In genomic region chr6:35643162-35643535, GRCh38 we compare ENCODE assay signal across 29 cellular contexts. TPM values are rescaled to one million over a fixed set of nuclear protein-coding genes. Genes with fewer than 3 reads are reported as not detected.
DNase-seq lines count a peak whose midpoint lies in the region; ATAC-seq, FAIRE-seq and TF ChIP-seq lines count a peak whose summit lies in the region.
"Had no signal": no experiment of that assay in that cellular context is flagged by ENCODE, and none has a peak within 500 bp of the region (broad histone marks: within the 10 kb centered on the region; RNA-seq: fewer than 3 reads in every experiment).

No MANE protein-coding gene starts in this region.

- no peak overlapping the region for H3K4me3 Mint-ChIP-seq in T-helper 1 cell treated with Interleukin-12 subunit alpha and Interleukin-12 subunit beta and Interleukin-4 antibody, amounts not matched to agents 30 μg/mL and 1 μg/mL, for 36 hours
- H3K4me3 Mint-ChIP-seq: activated CD8-positive, alpha-beta memory T cell treated with anti-CD3 and anti-CD28 coated beads, Interleukin-2, amount 10 ng/mL, durations not matched to agents 7 days and 5 days had no signal

- in situ Hi-C loops in HepG2 (cut with HindIII; ENCODE audit: extremely low pct_ligation_motif_present, low pct_unique_long_range_greater_than_20kb) (no loop called here), gastrocnemius medialis (cut with MboI; ENCODE audit: low sequenced_read_pairs in 4 of 4) (loop anchor here in 1 of 4 donors (5.0 kb wide), 1 partner anchor 39 kb away; no protein-coding TSS in a partner anchor)

- no peaks in the 10 kb centered on the region for H4K20me1 ChIP-seq in HepG2 (ENCODE audit: insufficient read depth, low read length)

- H3K27me3 Mint-ChIP-seq in T-helper 1 cell treated with Interleukin-12 subunit alpha and Interleukin-12 subunit beta and Interleukin-4 antibody, amounts not matched to agents 30 μg/mL and 1 μg/mL, for 36 hours (ENCODE audit: low read depth): no peaks in the 10 kb centered on the region
- H3K27me3 Mint-ChIP-seq: activated CD8-positive, alpha-beta memory T cell treated with anti-CD3 and anti-CD28 coated beads, Interleukin-2, amount 10 ng/mL, durations not matched to agents 7 days and 5 days had no signal

- no peak for TF ChIP-seq CTCF in HepG2 (CRISPR knock-in tag; IDR thresholded peaks at IDR 0.05)
- TF ChIP-seq CTCF in right lobe of liver (IDR thresholded peaks at IDR 0.05): no peak
- no peak for TF ChIP-seq CTCF in gastrocnemius medialis (IDR thresholded peaks at IDR 0.05 in 4 of 5, conservative IDR thresholded peaks at IDR 0.05 in 1 of 5)

- H3K79me2 ChIP-seq in HepG2 (ENCODE audit: insufficient read depth, low read length): no peaks in the 10 kb centered on the region

- no TSS peak for BruUV-seq in HepG2 (replicated peaks; lab: Mats Ljungman, UMichigan)

- CTCF ChIA-PET in HepG2 (lab: Yijun Ruan, JAX; ENCODE audit: low intra/inter-chr PET ratio, low total read pairs): no interaction called here

- H3K4me1 ChIP-seq in HepG2 (ENCODE audit: insufficient read depth, low read length) (no peaks in the 10 kb centered on the region), right lobe of liver (no peaks in the 10 kb centered on the region), gastrocnemius medialis (peaks cover 76 to 80% of the 10 kb centered on the region in 2 donors), small intestine (ENCODE audit: control insufficient read depth in 2 of 2, insufficient read depth in 1 of 2, low read depth in 1 of 2, low read length in 1 of 2) (no peaks in the 10 kb centered on the region)
- H3K4me1 ChIP-seq: Peyer's patch, uterus had no signal

- DNase-seq in T-helper 1 cell (no peak), HepG2 (ENCODE audit: low spot score) (no peak), right lobe of liver (no peak), gastrocnemius medialis (no peak), small intestine (no peak), NCI-H526 treated with DMSO at 0.1 percent for 48 hours (lab: John Stamatoyannopoulos, UW) (no peak)
- no peak for DNase-seq in activated naive CD4-positive, alpha-beta T cell treated with anti-CD3 and anti-CD28 coated beads, Interleukin-2, amount 50 U/mL, for 72 hours (ENCODE audit: low spot score in 2 of 2)
- DNase-seq: 8988T; activated CD4-positive, alpha-beta T cell treated with anti-CD3 and anti-CD28 coated beads for 1 hour; activated CD8-positive, alpha-beta memory T cell treated with anti-CD3 and anti-CD28 coated beads, Interleukin-2, amount 10 ng/mL, durations not matched to agents 7 days and 5 days; amniotic stem cell; brain microvascular endothelial cell; islet precursor cell; left ventricle myocardium inferior; mesendoderm; MG63; NCI-H1105 treated with DMSO at 0.1 percent for 48 hours; NCI-H2029 treated with DMSO at 0.1 percent for 48 hours; NCI-H748 treated with DMSO at 0.1 percent for 48 hours; Peyer's patch; SIG-M5; stimulated activated naive CD4-positive, alpha-beta T cell treated with Interleukin-2 at 50 U/mL for 16 hours; SW 1271; uterus had no signal

- H3K9ac ChIP-seq in HepG2 (ENCODE audit: insufficient read depth, low read depth, low read length): no peak overlapping the region

- H3K36me3 Mint-ChIP-seq in T-helper 1 cell treated with Interleukin-12 subunit alpha and Interleukin-12 subunit beta and Interleukin-4 antibody, amounts not matched to agents 30 μg/mL and 1 μg/mL, for 36 hours (ENCODE audit: low read depth): peaks cover 24% of the 10 kb centered on the region
- peaks cover 14 to 63% of the 10 kb centered on the region in 2 donors for H3K36me3 Mint-ChIP-seq in activated naive CD4-positive, alpha-beta T cell treated with anti-CD3 and anti-CD28 coated beads, Interleukin-2, amount 50 U/mL, for 72 hours

- H3K27ac Mint-ChIP-seq in T-helper 1 cell treated with Interleukin-12 subunit alpha and Interleukin-12 subunit beta and Interleukin-4 antibody, amounts not matched to agents 30 μg/mL and 1 μg/mL, for 36 hours: peak overlapping the region; percentile 9
- H3K27ac Mint-ChIP-seq in activated naive CD4-positive, alpha-beta T cell treated with anti-CD3 and anti-CD28 coated beads, Interleukin-2, amount 50 U/mL, for 72 hours: peak overlapping the region; percentile 33 to 35
- H3K27ac Mint-ChIP-seq: activated CD8-positive, alpha-beta memory T cell treated with anti-CD3 and anti-CD28 coated beads, Interleukin-2, amount 10 ng/mL, durations not matched to agents 7 days and 5 days; activated T-helper 2 cell treated with anti-CD3 and anti-CD28 coated beads, Interferon-gamma antibody, Interleukin-2, Interleukin-4, amounts not matched to agents 10 μg/mL and 5 μg/mL and 100 μg/mL, durations not matched to agents 14 hours and 24 hours and 36 hours; progenitor cell of endocrine pancreas had no signal

- peaks cover 42% of the 10 kb centered on the region for H3K4me1 Mint-ChIP-seq in T-helper 1 cell treated with Interleukin-12 subunit alpha and Interleukin-12 subunit beta and Interleukin-4 antibody, amounts not matched to agents 30 μg/mL and 1 μg/mL, for 36 hours (ENCODE audit: low read depth)

- TF ChIP-seq RAD21 in HepG2 (CRISPR knock-in tag; IDR thresholded peaks at IDR 0.05): no peak

- no peak overlapping the region for H3K4me2 ChIP-seq in HepG2 (ENCODE audit: low read depth, low read length)

- intact Hi-C loops in HepG2 (cut with micrococcal nuclease; ENCODE audit: unreplicated experiment) (no loop called here), right lobe of liver (cut with DNase I) (no loop called here), gastrocnemius medialis (cut with DNase I; ENCODE audit: low total_unique reads) (loop anchor here (2.0 to 5.0 kb wide), 2 partner anchors 20 to 39 kb away; no protein-coding TSS in a partner anchor)

- no peak overlapping the region for H3K27ac ChIP-seq in HepG2 (ENCODE audit: extremely low read length, insufficient read depth, low read length)
- H3K27ac ChIP-seq in right lobe of liver: no peak overlapping the region
- peak overlapping the region; percentile 36 to 58 (median 50) for H3K27ac ChIP-seq in gastrocnemius medialis
- H3K27ac ChIP-seq in small intestine (ENCODE audit: low read depth in 1 of 2, low read length in 1 of 2): no peak overlapping the region
- H3K27ac ChIP-seq: brain microvascular endothelial cell, left ventricle myocardium inferior, Peyer's patch, uterus had no signal

- no peaks in the 10 kb centered on the region for H3K9me3 Mint-ChIP-seq in T-helper 1 cell treated with Interleukin-12 subunit alpha and Interleukin-12 subunit beta and Interleukin-4 antibody, amounts not matched to agents 30 μg/mL and 1 μg/mL, for 36 hours
- peaks cover 0 to 4% of the 10 kb centered on the region in 2 donors for H3K9me3 Mint-ChIP-seq in activated naive CD4-positive, alpha-beta T cell treated with anti-CD3 and anti-CD28 coated beads, Interleukin-2, amount 50 U/mL, for 72 hours
- H3K9me3 Mint-ChIP-seq: activated T-helper 2 cell treated with anti-CD3 and anti-CD28 coated beads, Interferon-gamma antibody, Interleukin-2, Interleukin-4, amounts not matched to agents 10 μg/mL and 5 μg/mL and 100 μg/mL, durations not matched to agents 14 hours and 24 hours and 36 hours had no signal

- H3K4me3 ChIP-seq in HepG2 (replicated peaks in 1 of 3; ENCODE audit: insufficient read depth in 1 of 3, low read depth in 2 of 3, low read length in 3 of 3) (no peak overlapping the region), right lobe of liver (no peak overlapping the region), gastrocnemius medialis (no peak overlapping the region), small intestine (ENCODE audit: low read depth in 1 of 2, low read length in 2 of 2) (no peak overlapping the region)
- H3K4me3 ChIP-seq: left ventricle myocardium inferior, MG63, Peyer's patch, uterus had no signal

- ATAC-seq in HepG2: no peak
- ATAC-seq in right lobe of liver: no peak
- no peak for ATAC-seq in activated naive CD4-positive, alpha-beta T cell treated with anti-CD3 and anti-CD28 coated beads, Interleukin-2, amount 50 U/mL, for 72 hours
- no peak for ATAC-seq in gastrocnemius medialis
- ATAC-seq: activated CD8-positive, alpha-beta memory T cell treated with anti-CD3 and anti-CD28 coated beads, Interleukin-2, amount 10 ng/mL, durations not matched to agents 7 days and 5 days had no signal

- no peak overlapping the region for H2AFZ ChIP-seq in HepG2 (ENCODE audit: low read length)

- H3K27me3 ChIP-seq in HepG2 (ENCODE audit: control insufficient read depth in 1 of 2, insufficient read depth in 2 of 2, low read length in 2 of 2) (no peaks in the 10 kb centered on the region), right lobe of liver (no peaks in the 10 kb centered on the region), gastrocnemius medialis (no peaks in the 10 kb centered on the region), small intestine (ENCODE audit: control insufficient read depth in 2 of 2, insufficient read depth in 2 of 2, low read length in 2 of 2) (no peaks in the 10 kb centered on the region)
- H3K27me3 ChIP-seq: brain microvascular endothelial cell, MG63, Peyer's patch, uterus had no signal

- no peak for FAIRE-seq in HepG2 (lab: Jason Lieb, UNC)
- FAIRE-seq in small intestine (lab: Jason Lieb, UNC): no peak
- FAIRE-seq: H54, TTC549 had no signal

- POLR2A ChIA-PET in HepG2 (lab: Yijun Ruan, JAX): interaction anchor here (2.5 kb wide), 1 partner anchor 9 kb away, joined by 5 read pairs; no protein-coding TSS in a partner anchor

- H3K36me3 ChIP-seq in HepG2 (replicated peaks in 1 of 2; ENCODE audit: control insufficient read depth in 1 of 2, insufficient read depth in 2 of 2, low read length in 2 of 2) (peaks cover 6 to 19% of the 10 kb centered on the region in 2 experiments), right lobe of liver (peaks cover 0 to 84% (median 42%) of the 10 kb centered on the region in 4 donors), gastrocnemius medialis (peaks cover 4 to 95% of the 10 kb centered on the region in 2 donors), small intestine (ENCODE audit: control insufficient read depth in 2 of 2, insufficient read depth in 2 of 2, low read length in 2 of 2) (peaks cover 14% of the 10 kb centered on the region in 2 donors)
- H3K36me3 ChIP-seq: uterus had no signal

- TF ChIP-seq EP300 in HepG2 (IDR thresholded peaks at IDR 0.05; ENCODE audit: low read depth in 2 of 2, low read length in 2 of 2) (no peak), HepG2 (CRISPR knock-in tag; IDR thresholded peaks at IDR 0.05; ENCODE audit: borderline replicate concordance) (no peak)

- no peak for TF ChIP-seq POLR2A in HepG2 (IDR thresholded peaks at IDR 0.05; ENCODE audit: insufficient read depth in 1 of 2, low read depth in 2 of 2, low read length in 2 of 2)
- no peak for TF ChIP-seq POLR2A in right lobe of liver (IDR thresholded peaks at IDR 0.05)
- no peak for TF ChIP-seq POLR2A in gastrocnemius medialis (IDR thresholded peaks at IDR 0.05)

- H3K9me3 ChIP-seq in HepG2 (ENCODE audit: low read length) (no peaks in the 10 kb centered on the region), right lobe of liver (no peaks in the 10 kb centered on the region), gastrocnemius medialis (no peaks in the 10 kb centered on the region), small intestine (ENCODE audit: control insufficient read depth, low read depth) (no peaks in the 10 kb centered on the region)
- H3K9me3 ChIP-seq: left ventricle myocardium inferior, MG63, Peyer's patch, uterus had no signal

RNA-seq across cellular contexts. Expression of gene FKBP5, which starts 45.6 kb away (rescaled TPM):
- 17.4 and 30.9 TPM in 2 replicates for total RNA-seq in HepG2 (2016; rRNA removed; fragmentation: Illumina TruSeq; extraction: Trizol)
- 9.1 and 9.8 TPM in 2 replicates for total RNA-seq in HepG2 (2016; cell fraction: cytosol; rRNA removed; fragmentation: Illumina TruSeq; extraction: Trizol; ENCODE audit: low read depth)
- 17.4 and 28.9 TPM in 2 replicates for total RNA-seq in HepG2 (2016; cell fraction: insoluble cytoplasmic fraction; rRNA removed; fragmentation: Illumina TruSeq; extraction: Trizol)
- 15.6 and 16.6 TPM in 2 replicates for total RNA-seq in HepG2 (2016; cell fraction: membrane; rRNA removed; fragmentation: Illumina TruSeq; extraction: Trizol)
- 13.7 and 15.0 TPM in 2 replicates for total RNA-seq in HepG2 (2016; cell fraction: nucleus; rRNA removed; fragmentation: Illumina TruSeq; extraction: Trizol)
- 6.9 and 8.0 TPM in 2 replicates for polyA plus RNA-seq in HepG2 (2011; rRNA removed)
- polyA plus RNA-seq in HepG2 (2011; cell fraction: cytosol; rRNA removed): 4.0 and 5.9 TPM in 2 replicates
- polyA plus RNA-seq in HepG2 (2011; cell fraction: nucleus; rRNA removed): 2.9 and 3.5 TPM in 2 replicates
- 13.9 and 16.1 TPM in 2 replicates for polyA plus RNA-seq in HepG2 (2012)
- 2.6 and 2.8 TPM in 2 replicates for polyA plus RNA-seq in HepG2 (2016; cell fraction: cytosol; fragmentation: Illumina TruSeq; extraction: Trizol; ENCODE audit: low read depth)
- polyA plus RNA-seq in HepG2 (2016; cell fraction: insoluble cytoplasmic fraction; fragmentation: Illumina TruSeq; extraction: Trizol; ENCODE audit: low read depth): 46.6 and 52.0 TPM in 2 replicates
- 10.4 and 11.9 TPM in 2 replicates for polyA plus RNA-seq in HepG2 (2016; cell fraction: membrane; fragmentation: Illumina TruSeq; extraction: Trizol; ENCODE audit: low read depth)
- polyA plus RNA-seq in HepG2 (2016; cell fraction: nucleus; fragmentation: Illumina TruSeq; extraction: Trizol; ENCODE audit: insufficient read depth, low read depth): 24.1 and 24.8 TPM in 2 replicates
- 4.5 and 8.4 TPM in 2 replicates for polyA minus RNA-seq in HepG2 (2011; rRNA and poly(A)+ RNA removed; ENCODE audit: low replicate concordance)
- 6.9 and 7.1 TPM in 2 replicates for polyA minus RNA-seq in HepG2 (2011; cell fraction: cytosol; rRNA and poly(A)+ RNA removed)
- polyA minus RNA-seq in HepG2 (2011; cell fraction: nucleus; rRNA and poly(A)+ RNA removed): 7.6 and 10.1 TPM in 2 replicates
- 100 to 1,000 TPM in 5 of 6 experiments, 10 to 100 TPM in 1; 36.1 to 387 (median 111) TPM for total RNA-seq in right lobe of liver
- total RNA-seq in activated naive CD4-positive, alpha-beta T cell treated with anti-CD3 and anti-CD28 coated beads, Interleukin-2, amount 50 U/mL, for 72 hours: 100 to 1,000 TPM in 1 of 2 donors, 10 to 100 TPM in 1; 70.1 to 229 TPM
- total RNA-seq in gastrocnemius medialis: 1,000 to 10,000 TPM in 2 of 4 donors, 100 to 1,000 TPM in 2; 665 to 1,753 (median 1,205) TPM
- polyA plus RNA-seq in small intestine: 100 to 1,000 TPM in 2 of 3 donors, 10 to 100 TPM in 1; 62.7 to 150 (median 115) TPM

Comparison
In these comparisons a context has a peak if more than half of its experiments do, and no peak if none do; other contexts are left out.
1. H3K27ac ChIP-seq: peak in gastrocnemius medialis (4 of 4); none in HepG2 (single experiment), right lobe of liver (0 of 3) and small intestine (0 of 2).